11 cellular contexts compared by ENCODE assay signal in the genomic region with DNA sequence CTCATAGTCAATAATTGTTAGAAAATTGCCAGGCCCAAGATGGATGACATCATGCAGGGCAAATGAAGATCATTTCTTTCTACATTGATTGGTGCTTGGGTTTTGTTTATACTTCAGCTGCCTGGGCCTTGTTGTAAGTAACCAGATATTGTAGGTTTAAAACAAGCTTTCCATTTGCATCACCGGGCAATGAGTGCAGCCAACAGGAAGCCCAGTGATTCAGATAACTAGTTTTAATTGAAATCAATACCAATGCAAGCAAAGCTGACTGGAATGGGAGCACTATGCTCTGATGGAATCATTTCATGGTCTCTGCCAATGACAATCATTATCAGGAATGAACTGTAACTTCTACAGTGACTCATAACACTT.
DNase-seq lines count a peak whose midpoint lies in the region; ATAC-seq and TF ChIP-seq lines count a peak whose summit lies in the region.
"Had no signal": no experiment of that assay in that cellular context is flagged by ENCODE, and none has a peak within 500 bp of the region (broad histone marks: within the 10 kb centered on the region; RNA-seq: fewer than 3 reads in every experiment).

No MANE protein-coding gene starts in this region.

- TF ChIP-seq CTCF in BJ (IDR thresholded peaks at IDR 0.05; ENCODE audit: insufficient read depth, low read depth, low read length) = no peak
- no peak for TF ChIP-seq CTCF in MCF 10A (IDR thresholded peaks at IDR 0.05; ENCODE audit: unreplicated experiment)

- POLR2A ChIA-PET in BJ (lab: Charles Lee) = no interaction called here
- POLR2A ChIA-PET in MCF 10A (lab: Yijun Ruan, JAX) = interaction anchor here (0.7 to 1.1 kb wide), 2 partner anchors 89 to 180 kb away, joined by 3 read pairs; no protein-coding TSS in a partner anchor

- no peak overlapping the region for H3K4me3 ChIP-seq in BJ (ENCODE audit: low read depth, low read length)

- H3K4me1 Mint-ChIP-seq in activated T-helper 1 cell treated with anti-CD3 and anti-CD28 coated beads, Interleukin-12 subunit alpha, Interleukin-12 subunit beta, Interleukin-2, Interleukin-4 antibody, amounts not matched to agents 30 ng/mL and 10 ng/mL and 1 ng/mL, durations not matched to agents 14 hours and 24 hours and 36 hours (ENCODE audit: low read depth) = peaks cover 31% of the 10 kb centered on the region
- H3K4me1 Mint-ChIP-seq in MCF 10A (ENCODE audit: insufficient read depth, unreplicated experiment) = no peaks in the 10 kb centered on the region

- CTCF ChIA-PET in BJ (lab: Yijun Ruan, JAX) = no interaction called here
- CTCF ChIA-PET in MCF 10A (lab: Yijun Ruan, JAX) = no interaction called here

- H3K4me3 Mint-ChIP-seq in activated T-helper 1 cell treated with anti-CD3 and anti-CD28 coated beads, Interleukin-12 subunit alpha, Interleukin-12 subunit beta, Interleukin-2, Interleukin-4 antibody, amounts not matched to agents 30 ng/mL and 10 ng/mL and 1 ng/mL, durations not matched to agents 14 hours and 24 hours and 36 hours = no peak overlapping the region
- H3K4me3 Mint-ChIP-seq in MCF 10A (ENCODE audit: unreplicated experiment) = no peak overlapping the region

- peak; percentile 35 for DNase-seq in BJ (ENCODE audit: low read depth)
- peak; percentile 31 for DNase-seq in HK-2 (ENCODE audit: unreplicated experiment)
- DNase-seq in activated T-helper 1 cell treated with anti-CD3 and anti-CD28 coated beads, Interleukin-12 subunit alpha, Interleukin-12 subunit beta, Interleukin-2, Interleukin-4 antibody, amounts not matched to agents 30 ng/mL and 10 ng/mL and 1 ng/mL, durations not matched to agents 14 hours and 24 hours and 36 hours (ENCODE audit: low spot score) = no peak
- peak; percentile 96 for DNase-seq in kidney tubule cell (ENCODE audit: low spot score)
- no peak for DNase-seq in MCF 10A (ENCODE audit: unreplicated experiment)
- DNase-seq in erythroblast (lab: John Stamatoyannopoulos, UW) = no peak
- no peak for DNase-seq in caudate nucleus (lab: John Stamatoyannopoulos, UW)
- DNase-seq: activated gamma-delta T cell; NCI-H2171 treated with DMSO at 0.1 percent for 48 hours; stimulated activated CD4-positive, alpha-beta T cell treated with anti-CD3 and anti-CD28 coated beads, Interleukin-4, amount 100 ng/mL, for 4 hours had no signal

- no peak for ATAC-seq in GM21447 (IDR thresholded peaks at IDR 0.05; ENCODE audit: unreplicated experiment)

- TF ChIP-seq POLR2A in erythroblast (IDR thresholded peaks at IDR 0.05; ENCODE audit: low read length) = no peak

- H3K27me3 Mint-ChIP-seq in activated T-helper 1 cell treated with anti-CD3 and anti-CD28 coated beads, Interleukin-12 subunit alpha, Interleukin-12 subunit beta, Interleukin-2, Interleukin-4 antibody, amounts not matched to agents 30 ng/mL and 10 ng/mL and 1 ng/mL, durations not matched to agents 14 hours and 24 hours and 36 hours (ENCODE audit: insufficient read depth) = no peaks in the 10 kb centered on the region
- H3K27me3 Mint-ChIP-seq in MCF 10A (ENCODE audit: insufficient read depth, unreplicated experiment) = no peaks in the 10 kb centered on the region

- H3K27me3 ChIP-seq in BJ (ENCODE audit: control insufficient read depth, insufficient read depth, low read length) = no peaks in the 10 kb centered on the region

- intact Hi-C loops in activated T-helper 1 cell treated with anti-CD3 and anti-CD28 coated beads, Interleukin-12 subunit alpha, Interleukin-12 subunit beta, Interleukin-2, Interleukin-4 antibody, amounts not matched to agents 30 ng/mL and 10 ng/mL and 1 ng/mL, durations not matched to agents 14 hours and 24 hours and 36 hours (cut with micrococcal nuclease) = loop anchor here (2.0 kb wide), 1 partner anchor 64 kb away; no protein-coding TSS in a partner anchor
- intact Hi-C loops in MCF 10A (cut with micrococcal nuclease) = no loop called here

- BruUV-seq in MCF 10A (replicated peaks; lab: Mats Ljungman, UMichigan) = no TSS peak

- H3K9me3 Mint-ChIP-seq in activated T-helper 1 cell treated with anti-CD3 and anti-CD28 coated beads, Interleukin-12 subunit alpha, Interleukin-12 subunit beta, Interleukin-2, Interleukin-4 antibody, amounts not matched to agents 30 ng/mL and 10 ng/mL and 1 ng/mL, durations not matched to agents 14 hours and 24 hours and 36 hours = peaks cover 4% of the 10 kb centered on the region
- no peaks in the 10 kb centered on the region for H3K9me3 Mint-ChIP-seq in MCF 10A (ENCODE audit: unreplicated experiment)

- no peak overlapping the region for H3K27ac ChIP-seq in caudate nucleus (ENCODE audit: low read depth, low read length)

- H3K36me3 ChIP-seq in BJ (ENCODE audit: control insufficient read depth, insufficient read depth, low read length) = no peaks in the 10 kb centered on the region

- peak overlapping the region; percentile 5 for H3K27ac Mint-ChIP-seq in activated T-helper 1 cell treated with anti-CD3 and anti-CD28 coated beads, Interleukin-12 subunit alpha, Interleukin-12 subunit beta, Interleukin-2, Interleukin-4 antibody, amounts not matched to agents 30 ng/mL and 10 ng/mL and 1 ng/mL, durations not matched to agents 14 hours and 24 hours and 36 hours
- no peak overlapping the region for H3K27ac Mint-ChIP-seq in MCF 10A (ENCODE audit: low read depth, unreplicated experiment)

- H3K36me3 Mint-ChIP-seq in activated T-helper 1 cell treated with anti-CD3 and anti-CD28 coated beads, Interleukin-12 subunit alpha, Interleukin-12 subunit beta, Interleukin-2, Interleukin-4 antibody, amounts not matched to agents 30 ng/mL and 10 ng/mL and 1 ng/mL, durations not matched to agents 14 hours and 24 hours and 36 hours (ENCODE audit: low read depth) = peaks cover 1% of the 10 kb centered on the region
- peaks cover 6% of the 10 kb centered on the region for H3K36me3 Mint-ChIP-seq in MCF 10A (ENCODE audit: insufficient read depth, unreplicated experiment)

Comparison
In these comparisons a context has a peak if more than half of its experiments do, and no peak if none do; other contexts are left out.
1. DNase-seq: peak in BJ (single experiment), HK-2 (single experiment) and kidney tubule cell (single experiment); none in activated T-helper 1 cell treated with anti-CD3 and anti-CD28 coated beads, Interleukin-12 subunit alpha, Interleukin-12 subunit beta, Interleukin-2, Interleukin-4 antibody, amounts not matched to agents 30 ng/mL and 10 ng/mL and 1 ng/mL, durations not matched to agents 14 hours and 24 hours and 36 hours (single experiment), MCF 10A (single experiment), erythroblast (0 of 2) and caudate nucleus (0 of 61).